ENCODE assay signal across 9 cellular contexts in the genomic region with DNA sequence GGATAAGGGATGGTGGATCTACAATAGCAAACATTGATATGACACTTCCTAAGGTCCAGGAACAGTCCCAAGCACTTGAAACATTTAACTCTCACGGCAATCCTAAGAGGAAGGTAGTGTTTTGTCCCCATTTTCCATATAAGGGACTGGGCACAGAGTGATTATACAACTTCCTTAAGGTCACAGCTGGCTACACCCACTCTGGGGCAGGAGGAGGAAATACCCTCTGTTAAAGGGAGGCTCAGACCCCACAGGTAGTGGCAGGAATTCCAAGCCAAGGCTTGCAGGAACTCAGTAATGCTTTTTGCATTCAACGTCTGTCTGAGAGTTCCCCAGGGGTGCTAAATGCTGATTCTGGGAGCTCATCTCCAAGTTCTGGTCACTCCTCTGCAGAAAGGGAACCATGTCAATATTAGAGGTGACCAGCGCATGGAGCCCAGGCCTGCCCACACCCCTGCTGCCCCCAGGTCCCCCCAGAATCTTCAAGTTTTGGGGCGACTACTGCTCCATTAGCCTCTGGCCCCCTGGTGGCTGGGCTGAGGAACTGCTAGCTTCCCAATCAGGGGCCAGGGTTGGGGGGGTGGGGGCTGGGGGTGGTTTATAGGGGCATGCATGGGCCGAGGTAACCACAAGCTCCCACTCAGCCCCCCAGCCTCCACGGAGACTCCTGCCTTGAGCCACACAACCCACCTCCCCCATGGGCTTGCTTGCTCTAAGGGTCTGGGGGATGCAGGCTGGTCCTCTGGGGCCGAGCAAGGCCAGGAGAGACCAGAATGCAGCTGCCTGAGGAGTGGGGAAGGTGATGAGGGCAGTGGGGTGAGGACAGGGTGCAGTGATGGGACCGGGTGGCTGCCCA. TPM values are rescaled to one million over a fixed set of nuclear protein-coding genes. Genes with fewer than 3 reads are reported as not detected.
DNase-seq lines count a peak whose midpoint lies in the region; ATAC-seq, FAIRE-seq and TF ChIP-seq lines count a peak whose summit lies in the region.
"Had no signal": no experiment of that assay in that cellular context is flagged by ENCODE, and none has a peak within 500 bp of the region (broad histone marks: within the 10 kb centered on the region; RNA-seq: fewer than 3 reads in every experiment).

No MANE protein-coding gene starts in this region.

- no TSS peak for BruUV-seq in GM12878 (replicated peaks; lab: Mats Ljungman, UMichigan)

- H3K27me3 ChIP-seq in CD4-positive, alpha-beta memory T cell (ENCODE audit: insufficient read depth, low read length): no peaks in the 10 kb centered on the region
- H3K27me3 ChIP-seq in GM12878 (replicated peaks in 1 of 2; ENCODE audit: control insufficient read depth in 2 of 2, insufficient read depth in 2 of 2, low read length in 1 of 2): no peaks in the 10 kb centered on the region; a peak in 2 of 4 replicates

- CTCF ChIA-PET in CD4-positive, alpha-beta memory T cell (lab: Charles Lee; ENCODE audit: partially characterized antibody): interaction anchor here (0.7 to 4.8 kb wide), 18 partner anchors 8 to 172 kb away, joined by 3 to 73 read pairs (median 4); partner anchors contain the start of genes CHPF, GMPPA, INHA and OBSL1
- CTCF ChIA-PET in GM12878 (lab: Yijun Ruan, JAX): interaction anchor here (0.5 to 2.6 kb wide), 21 partner anchors 10 to 280 kb away, joined by 3 to 22 read pairs (median 3); partner anchors contain the start of genes CHPF, DNPEP, INHA and OBSL1

- no peaks in the 10 kb centered on the region for H3K36me3 ChIP-seq in CD4-positive, alpha-beta memory T cell (ENCODE audit: insufficient read depth, low read length)
- no peaks in the 10 kb centered on the region for H3K36me3 ChIP-seq in GM12878 (ENCODE audit: control insufficient read depth in 2 of 2, insufficient read depth in 2 of 2, low read length in 1 of 2)

- 6% methylated on average over 8 of the region's 8 CpGs for WGBS in GM12878 (ENCODE audit: insufficient coverage, insufficient replicate concordance, low lambda C conversion rate, missing lambda C conversion rate)

- SMC1A ChIA-PET in GM12878 (lab: Charles Lee; ENCODE audit: uncharacterized antibody, unreplicated experiment): interaction anchor here (1.3 to 1.5 kb wide), 2 partner anchors 81 to 82 kb away, joined by 4 read pairs; no protein-coding TSS in a partner anchor

- H4K20me1 ChIP-seq in GM12878 (ENCODE audit: control insufficient read depth, insufficient read depth): no peaks in the 10 kb centered on the region

- no peak overlapping the region for H3K4me3 ChIP-seq in CD4-positive, alpha-beta memory T cell (ENCODE audit: low read length in 2 of 2)
- H3K4me3 ChIP-seq in HFF-Myc (replicated peaks; ENCODE audit: low read depth, low read length) (no peak overlapping the region), GM12878 (no peak overlapping the region)

- H2AFZ ChIP-seq in GM12878 (ENCODE audit: control insufficient read depth, low read depth, low read length): no peak overlapping the region

- ATAC-seq in GM12878: peak; percentile 75
- ATAC-seq in memory B cell (ENCODE audit: low read depth): peak; percentile 66
- ATAC-seq in GM21576 (IDR thresholded peaks at IDR 0.05; ENCODE audit: unreplicated experiment): no peak
- ATAC-seq in HG03571 (IDR thresholded peaks at IDR 0.05; ENCODE audit: unreplicated experiment): no peak
- ATAC-seq in HG03139 (IDR thresholded peaks at IDR 0.05; ENCODE audit: unreplicated experiment): no peak

- H3K27ac ChIP-seq in CD4-positive, alpha-beta memory T cell (ENCODE audit: low read depth, low read length): no peak overlapping the region
- no peak overlapping the region for H3K27ac ChIP-seq in GM12878 (ENCODE audit: control insufficient read depth, insufficient read depth)

- in situ Hi-C loops in GM12878 (cut with MboI): no loop called here

- H3K9ac ChIP-seq in GM12878 (ENCODE audit: control insufficient read depth, insufficient read depth, low read length): no peak overlapping the region

- no peak overlapping the region for H3K27ac Mint-ChIP-seq in CD4-positive, alpha-beta memory T cell
- H3K27ac Mint-ChIP-seq in memory B cell: no peak overlapping the region
- H3K27ac Mint-ChIP-seq: IgD-negative memory B cell had no signal

- RAD21 ChIA-PET in GM12878 (lab: Charles Lee; ENCODE audit: unreplicated experiment): interaction anchor here (1.5 kb wide), 1 partner anchor 19 kb away, joined by 3 read pairs; no protein-coding TSS in a partner anchor

- TF ChIP-seq CTCF in HFF-Myc (IDR thresholded peaks at IDR 0.05; ENCODE audit: low read depth, low read length, missing control alignments): peak; percentile 62
- peak; percentile 41 to 70 (median 45) for TF ChIP-seq CTCF in GM12878 (IDR thresholded peaks at IDR 0.05 in 2 of 3, conservative IDR thresholded peaks at IDR 0.05 in 1 of 3; ENCODE audit: control insufficient read depth in 2 of 3, extremely low read depth in 1 of 3, insufficient read depth in 1 of 3, low read depth in 3 of 3, low read length in 3 of 3)

- peaks cover 0 to 2% (median 0%) of the 10 kb centered on the region in 4 donors for H3K4me1 Mint-ChIP-seq in CD4-positive, alpha-beta memory T cell
- no peaks in the 10 kb centered on the region for H3K4me1 Mint-ChIP-seq in memory B cell
- H3K4me1 Mint-ChIP-seq: IgD-negative memory B cell had no signal

- intact Hi-C loops in CD4-positive, alpha-beta memory T cell (cut with micrococcal nuclease): loop anchor here (1.0 kb wide), 1 partner anchor 19 kb away; no protein-coding TSS in a partner anchor
- intact Hi-C loops in GM12878 (cut with micrococcal nuclease; ENCODE audit: unreplicated experiment): no loop called here

- H3K4me3 Mint-ChIP-seq in CD4-positive, alpha-beta memory T cell: no peak overlapping the region
- no peak overlapping the region for H3K4me3 Mint-ChIP-seq in memory B cell
- H3K4me3 Mint-ChIP-seq: IgD-negative memory B cell had no signal

- no peak overlapping the region for H3K4me2 ChIP-seq in GM12878 (ENCODE audit: control insufficient read depth, insufficient read depth)

- no peaks in the 10 kb centered on the region for H3K4me1 ChIP-seq in CD4-positive, alpha-beta memory T cell (ENCODE audit: insufficient read depth, low read length)
- H3K4me1 ChIP-seq in GM12878 (ENCODE audit: control insufficient read depth, insufficient read depth, low read length): no peaks in the 10 kb centered on the region

- POLR2A ChIA-PET in CD4-positive, alpha-beta memory T cell (lab: Charles Lee; ENCODE audit: partially characterized antibody): interaction anchor here (1.4 kb wide), 1 partner anchor 19 kb away, joined by 3 read pairs; no protein-coding TSS in a partner anchor
- POLR2A ChIA-PET in GM12878 (lab: Charles Lee): no interaction called here

- no peaks in the 10 kb centered on the region for H3K36me3 Mint-ChIP-seq in CD4-positive, alpha-beta memory T cell
- H3K36me3 Mint-ChIP-seq in memory B cell: no peaks in the 10 kb centered on the region
- H3K36me3 Mint-ChIP-seq: IgD-negative memory B cell had no signal

- TF ChIP-seq POLR2A in GM12878 (IDR thresholded peaks at IDR 0.05; ENCODE audit: low read depth, low read length): no peak

- H3K9me3 Mint-ChIP-seq in CD4-positive, alpha-beta memory T cell: no peaks in the 10 kb centered on the region
- no peaks in the 10 kb centered on the region for H3K9me3 Mint-ChIP-seq in memory B cell

- no peak for TF ChIP-seq EP300 in GM12878 (IDR thresholded peaks at IDR 0.05; ENCODE audit: borderline replicate concordance in 1 of 2, control insufficient read depth in 1 of 2, low read depth in 2 of 2, low read length in 2 of 2)

- H3K27me3 Mint-ChIP-seq in CD4-positive, alpha-beta memory T cell: peaks cover 10 to 22% of the 10 kb centered on the region in 2 donors
- H3K27me3 Mint-ChIP-seq in memory B cell: peaks cover 34% of the 10 kb centered on the region

- no peak for FAIRE-seq in GM12878 (lab: Jason Lieb, UNC)

- 0 out of 2 replicates have a peak, but pooled peaks have one; percentile 14 for TF ChIP-seq RAD21 in GM12878 (IDR thresholded peaks at IDR 0.05; ENCODE audit: insufficient read depth, low read depth, low read length)

- no peaks in the 10 kb centered on the region for H3K79me2 ChIP-seq in GM12878 (ENCODE audit: control insufficient read depth, insufficient read depth, low read length)

- H3K9me3 ChIP-seq in CD4-positive, alpha-beta memory T cell (ENCODE audit: control insufficient read depth in 1 of 2, low read length in 2 of 2): no peaks in the 10 kb centered on the region
- no peaks in the 10 kb centered on the region for H3K9me3 ChIP-seq in GM12878 (replicated peaks; ENCODE audit: control insufficient read depth, insufficient read depth, low read length)

- peak in 4 of 5 donors; percentile 19 to 37 (median 28) for DNase-seq in CD4-positive, alpha-beta memory T cell
- DNase-seq in HFF-Myc (ENCODE audit: extremely low read depth, low read depth) (no peak), GM12878 (ENCODE audit: low read depth, low spot score) (no peak), memory B cell (ENCODE audit: low spot score in 2 of 2) (no peak)
- DNase-seq in central memory CD4-positive, alpha-beta T cell: no peak

RNA-seq across cellular contexts. Expression of gene OBSL1, which starts 11.1 kb away (rescaled TPM):
- total RNA-seq in CD4-positive, alpha-beta memory T cell: under 1 TPM in 1 of 2 experiments, not detected in 1; 0.09 TPM
- polyA plus RNA-seq in CD4-positive, alpha-beta memory T cell: not detected
- not detected in 2 replicates for total RNA-seq in GM12878 (2013; cell fraction: nucleolus; rRNA removed)
- total RNA-seq in GM12878 (2014; rRNA removed) (not detected in 2 replicates), GM12878 (2014; rRNA removed; fragmentation: Illumina TruSeq; extraction: Trizol) (not detected in 2 replicates), GM12878 (2021) (0.48 and 0.77 TPM in 2 replicates)
- not detected for polyA plus RNA-seq in GM12878 (2011; ENCODE audit: low read depth)
- polyA plus RNA-seq in GM12878 (2011; rRNA removed) (not detected in 2 replicates), GM12878 (2014; fragmentation: Illumina TruSeq; extraction: Trizol) (not detected in 2 replicates), GM12878 (2014; fragmentation: Nextera tagmentation; extraction: Ambion mirVana) (not detected), GM12878 (2014; rRNA removed) (not detected in 2 replicates), GM12878 (2016; fragmentation: Nextera tagmentation; extraction: Ambion mirVana) (under 1 TPM in 1 of 2 experiments, not detected in 1; 0.14 TPM)
- polyA plus RNA-seq in GM12878 (2011; cell fraction: cytosol; rRNA removed): not detected in 2 replicates
- polyA plus RNA-seq in GM12878 (2011; cell fraction: nucleus; rRNA removed): 0.07 and 0.10 TPM in 2 replicates
- polyA plus RNA-seq in GM12878 (2012): 0.20 TPM in 1 of 2 replicates, not detected in the other
- 0.07 TPM in 1 of 2 replicates, not detected in the other for polyA minus RNA-seq in GM12878 (2011; rRNA and poly(A)+ RNA removed)
- 0.94 and 1.3 TPM in 2 replicates for polyA minus RNA-seq in GM12878 (2011; cell fraction: cytosol; rRNA and poly(A)+ RNA removed)
- polyA minus RNA-seq in GM12878 (2011; cell fraction: nucleus; rRNA and poly(A)+ RNA removed): 0.29 TPM in 1 of 2 replicates, not detected in the other
- polyA plus RNA-seq: IgD-negative memory B cell had no signal

RNA-seq across cellular contexts. Expression of gene INHA, which starts 11.8 kb away (rescaled TPM):
- total RNA-seq in CD4-positive, alpha-beta memory T cell: not detected
- polyA plus RNA-seq in CD4-positive, alpha-beta memory T cell: not detected
- not detected in 2 replicates for total RNA-seq in GM12878 (2013; cell fraction: nucleolus; rRNA removed)
- total RNA-seq in GM12878 (2014; rRNA removed) (not detected in 2 replicates), GM12878 (2014; rRNA removed; fragmentation: Illumina TruSeq; extraction: Trizol) (not detected in 2 replicates), GM12878 (2021) (not detected in 2 replicates)
- not detected for polyA plus RNA-seq in GM12878 (2011; ENCODE audit: low read depth)
- polyA plus RNA-seq in GM12878 (2011; rRNA removed) (not detected in 2 replicates), GM12878 (2014; fragmentation: Illumina TruSeq; extraction: Trizol) (not detected in 2 replicates), GM12878 (2014; fragmentation: Nextera tagmentation; extraction: Ambion mirVana) (not detected), GM12878 (2014; rRNA removed) (not detected in 2 replicates), GM12878 (2016; fragmentation: Nextera tagmentation; extraction: Ambion mirVana) (not detected)
- not detected in 2 replicates for polyA plus RNA-seq in GM12878 (2011; cell fraction: cytosol; rRNA removed)
- polyA plus RNA-seq in GM12878 (2011; cell fraction: nucleus; rRNA removed): not detected in 2 replicates
- not detected in 2 replicates for polyA plus RNA-seq in GM12878 (2012)
- not detected in 2 replicates for polyA minus RNA-seq in GM12878 (2011; rRNA and poly(A)+ RNA removed)
- polyA minus RNA-seq in GM12878 (2011; cell fraction: cytosol; rRNA and poly(A)+ RNA removed): not detected in 2 replicates
- not detected in 2 replicates for polyA minus RNA-seq in GM12878 (2011; cell fraction: nucleus; rRNA and poly(A)+ RNA removed)
- polyA plus RNA-seq: IgD-negative memory B cell had no signal

RNA-seq across cellular contexts. Expression of gene TMEM198, which starts 16.4 kb away (rescaled TPM):
- total RNA-seq in CD4-positive, alpha-beta memory T cell: under 1 TPM; 0.67 to 0.76 TPM
- not detected for polyA plus RNA-seq in CD4-positive, alpha-beta memory T cell
- total RNA-seq in GM12878 (2013; cell fraction: nucleolus; rRNA removed): 0.69 and 1.1 TPM in 2 replicates
- total RNA-seq in GM12878 (2014; rRNA removed) (0.49 and 0.73 TPM in 2 replicates), GM12878 (2014; rRNA removed; fragmentation: Illumina TruSeq; extraction: Trizol) (0.23 and 0.27 TPM in 2 replicates), GM12878 (2021) (1.1 and 1.2 TPM in 2 replicates)
- polyA plus RNA-seq in GM12878 (2011; ENCODE audit: low read depth): 0.10 TPM
- polyA plus RNA-seq in GM12878 (2011; rRNA removed) (0.23 and 0.56 TPM in 2 replicates), GM12878 (2014; fragmentation: Illumina TruSeq; extraction: Trizol) (0.16 TPM in 1 of 2 replicates, not detected in the other), GM12878 (2014; fragmentation: Nextera tagmentation; extraction: Ambion mirVana) (not detected), GM12878 (2014; rRNA removed) (1.2 TPM in 2 replicates), GM12878 (2016; fragmentation: Nextera tagmentation; extraction: Ambion mirVana) (under 1 TPM; 0.46 to 0.92 TPM)
- polyA plus RNA-seq in GM12878 (2011; cell fraction: cytosol; rRNA removed): 0.90 and 1.5 TPM in 2 replicates
- polyA plus RNA-seq in GM12878 (2011; cell fraction: nucleus; rRNA removed): 10.8 and 15.0 TPM in 2 replicates
- polyA plus RNA-seq in GM12878 (2012): 0.65 and 0.67 TPM in 2 replicates
- 0.22 and 0.46 TPM in 2 replicates for polyA minus RNA-seq in GM12878 (2011; rRNA and poly(A)+ RNA removed)
- polyA minus RNA-seq in GM12878 (2011; cell fraction: cytosol; rRNA and poly(A)+ RNA removed): not detected in 2 replicates
- polyA minus RNA-seq in GM12878 (2011; cell fraction: nucleus; rRNA and poly(A)+ RNA removed): 0.48 and 0.86 TPM in 2 replicates

RNA-seq across cellular contexts. Expression of gene CHPF, which starts 16.7 kb away (rescaled TPM):
- total RNA-seq in CD4-positive, alpha-beta memory T cell: 1 to 10 TPM; 7.7 to 8.5 TPM
- polyA plus RNA-seq in CD4-positive, alpha-beta memory T cell: 1 to 10 TPM; 7.5 to 8.1 TPM
- 10.3 and 11.3 TPM in 2 replicates for total RNA-seq in GM12878 (2013; cell fraction: nucleolus; rRNA removed)
- total RNA-seq in GM12878 (2014; rRNA removed) (12.5 and 15.2 TPM in 2 replicates), GM12878 (2014; rRNA removed; fragmentation: Illumina TruSeq; extraction: Trizol) (1.2 and 2.0 TPM in 2 replicates), GM12878 (2021) (11.6 and 12.2 TPM in 2 replicates)
- polyA plus RNA-seq in GM12878 (2011; ENCODE audit: low read depth): 1.8 TPM
- polyA plus RNA-seq in GM12878 (2011; rRNA removed) (0.89 and 2.2 TPM in 2 replicates), GM12878 (2014; fragmentation: Illumina TruSeq; extraction: Trizol) (0.16 and 0.75 TPM in 2 replicates), GM12878 (2014; fragmentation: Nextera tagmentation; extraction: Ambion mirVana) (under 1 TPM in 1 of 2 experiments, not detected in 1; 0.09 TPM), GM12878 (2014; rRNA removed) (8.3 and 11.5 TPM in 2 replicates), GM12878 (2016; fragmentation: Nextera tagmentation; extraction: Ambion mirVana) (10 to 100 TPM; 14.2 to 17.4 TPM)
- 4.3 and 7.3 TPM in 2 replicates for polyA plus RNA-seq in GM12878 (2011; cell fraction: cytosol; rRNA removed)
- 7.0 and 8.1 TPM in 2 replicates for polyA plus RNA-seq in GM12878 (2011; cell fraction: nucleus; rRNA removed)
- polyA plus RNA-seq in GM12878 (2012): 8.3 and 8.9 TPM in 2 replicates
- polyA minus RNA-seq in GM12878 (2011; rRNA and poly(A)+ RNA removed): 1.3 and 5.0 TPM in 2 replicates
- 4.2 and 4.3 TPM in 2 replicates for polyA minus RNA-seq in GM12878 (2011; cell fraction: cytosol; rRNA and poly(A)+ RNA removed)
- 4.6 and 7.0 TPM in 2 replicates for polyA minus RNA-seq in GM12878 (2011; cell fraction: nucleus; rRNA and poly(A)+ RNA removed)

RNA-seq across cellular contexts. Expression of gene STK11IP, which starts 37.4 kb away (rescaled TPM):
- 10 to 100 TPM; 48.7 to 50.2 TPM for total RNA-seq in CD4-positive, alpha-beta memory T cell
- polyA plus RNA-seq in CD4-positive, alpha-beta memory T cell: 1 to 10 TPM; 8.3 to 9.8 TPM
- 31.9 and 33.6 TPM in 2 replicates for total RNA-seq in GM12878 (2013; cell fraction: nucleolus; rRNA removed)
- 13.3 and 14.8 TPM in 2 replicates for total RNA-seq in GM12878 (2014; rRNA removed)
- 5.2 and 5.7 TPM in 2 replicates for total RNA-seq in GM12878 (2014; rRNA removed; fragmentation: Illumina TruSeq; extraction: Trizol)
- 21.3 and 24.0 TPM in 2 replicates for total RNA-seq in GM12878 (2021)
- 7.0 TPM for polyA plus RNA-seq in GM12878 (2011; ENCODE audit: low read depth)
- polyA plus RNA-seq in GM12878 (2011; rRNA removed): 5.7 and 11.6 TPM in 2 replicates
- 9.9 and 11.9 TPM in 2 replicates for polyA plus RNA-seq in GM12878 (2011; cell fraction: cytosol; rRNA removed)
- 140 and 164 TPM in 2 replicates for polyA plus RNA-seq in GM12878 (2011; cell fraction: nucleus; rRNA removed)
- polyA plus RNA-seq in GM12878 (2012): 18.0 and 24.2 TPM in 2 replicates
- 1.9 and 9.0 TPM in 2 replicates for polyA plus RNA-seq in GM12878 (2014; fragmentation: Illumina TruSeq; extraction: Trizol)
- polyA plus RNA-seq in GM12878 (2014; fragmentation: Nextera tagmentation; extraction: Ambion mirVana): 1 to 10 TPM in 1 of 2 experiments, under 1 TPM in 1; 0.42 to 1.6 TPM
- 15.7 and 17.0 TPM in 2 replicates for polyA plus RNA-seq in GM12878 (2014; rRNA removed)
- polyA plus RNA-seq in GM12878 (2016; fragmentation: Nextera tagmentation; extraction: Ambion mirVana): 10 to 100 TPM; 11.3 to 12.2 TPM
- 13.3 and 15.7 TPM in 2 replicates for polyA minus RNA-seq in GM12878 (2011; rRNA and poly(A)+ RNA removed)
- 7.6 and 7.9 TPM in 2 replicates for polyA minus RNA-seq in GM12878 (2011; cell fraction: cytosol; rRNA and poly(A)+ RNA removed)
- 34.1 and 49.3 TPM in 2 replicates for polyA minus RNA-seq in GM12878 (2011; cell fraction: nucleus; rRNA and poly(A)+ RNA removed)

Comparison
In these comparisons a context has a peak if more than half of its experiments do, and no peak if none do; other contexts are left out.
1. DNase-seq: peak in CD4-positive, alpha-beta memory T cell (4 of 5); none in HFF-Myc (single experiment), GM12878 (single experiment), memory B cell (0 of 2) and central memory CD4-positive, alpha-beta T cell (single experiment).
2. ATAC-seq: peak in GM12878 (single experiment) and memory B cell (single experiment); none in GM21576 (single experiment), HG03571 (single experiment) and HG03139 (single experiment).